13 cellular contexts compared by ENCODE assay signal in genomic region chr11:123532131-123532530, GRCh38.
A peak's percentile ranks its signal among the peaks of the same experiment; 100 is the strongest.
DNase-seq lines count a peak whose midpoint lies in the region; ATAC-seq and TF ChIP-seq lines count a peak whose summit lies in the region.
"Had no signal": no experiment of that assay in that cellular context is flagged by ENCODE, and none has a peak within 500 bp of the region (broad histone marks: within the 10 kb centered on the region; RNA-seq: fewer than 3 reads in every experiment).

No MANE protein-coding gene starts in this region.

- H2AFZ ChIP-seq in PC-3 (ENCODE audit: low read length) = no peak overlapping the region

- no peak overlapping the region for H3K4me2 ChIP-seq in PC-3 (ENCODE audit: low read length)

- TF ChIP-seq EP300 in stomach (IDR thresholded peaks at IDR 0.05) = no peak

- H3K4me1 ChIP-seq in heart left ventricle (peaks cover 0 to 50% (median 13%) of the 10 kb centered on the region in 12 donors), right cardiac atrium (ENCODE audit: control insufficient read depth, insufficient read depth, low read length) (peaks cover 2% of the 10 kb centered on the region), PC-3 (ENCODE audit: insufficient read depth, low read length) (peaks cover 22% of the 10 kb centered on the region), heart right ventricle (peaks cover 0 to 43% (median 14%) of the 10 kb centered on the region in 9 donors), stomach (no peaks in the 10 kb centered on the region)
- H3K4me1 ChIP-seq: Peyer's patch had no signal

- H3K27me3 ChIP-seq in heart left ventricle (no peaks in the 10 kb centered on the region), right cardiac atrium (ENCODE audit: control insufficient read depth, insufficient read depth) (no peaks in the 10 kb centered on the region), PC-3 (ENCODE audit: low read length) (no peaks in the 10 kb centered on the region), heart right ventricle (no peaks in the 10 kb centered on the region), stomach (no peaks in the 10 kb centered on the region)
- H3K27me3 ChIP-seq: Peyer's patch had no signal

- peaks cover 11% of the 10 kb centered on the region; the same call in 1 of the 2 replicates for H4K20me1 ChIP-seq in PC-3 (ENCODE audit: low read length)

- POLR2A ChIA-PET in PC-3 (lab: Charles Lee; ENCODE audit: unreplicated experiment) = no interaction called here

- H3K9me3 ChIP-seq in heart left ventricle (no peaks in the 10 kb centered on the region), right cardiac atrium (ENCODE audit: control insufficient read depth, low read length) (no peaks in the 10 kb centered on the region), PC-3 (ENCODE audit: low read length) (no peaks in the 10 kb centered on the region), heart right ventricle (no peaks in the 10 kb centered on the region), stomach (no peaks in the 10 kb centered on the region)
- H3K9me3 ChIP-seq: Peyer's patch had no signal

- H3K36me3 ChIP-seq in heart left ventricle = no peaks in the 10 kb centered on the region
- H3K36me3 ChIP-seq in PC-3 (ENCODE audit: low read depth, low read length) = peaks cover 4% of the 10 kb centered on the region; the same call in 1 of the 2 replicates
- no peaks in the 10 kb centered on the region for H3K36me3 ChIP-seq in heart right ventricle
- H3K36me3 ChIP-seq in stomach = no peaks in the 10 kb centered on the region
- H3K36me3 ChIP-seq: Peyer's patch had no signal

- no peak overlapping the region for H3K9ac ChIP-seq in PC-3 (ENCODE audit: low read length)

- H3K4me3 ChIP-seq in heart left ventricle = no peak overlapping the region
- H3K4me3 ChIP-seq in right cardiac atrium (ENCODE audit: low read length) = no peak overlapping the region
- H3K4me3 ChIP-seq in PC-3 (ENCODE audit: low read length) = no peak overlapping the region
- no peak overlapping the region for H3K4me3 ChIP-seq in heart right ventricle
- no peak overlapping the region for H3K4me3 ChIP-seq in stomach
- H3K4me3 ChIP-seq: Peyer's patch had no signal

- intact Hi-C loops in heart left ventricle (cut with DNase I) = no loop called here
- intact Hi-C loops in right cardiac atrium (cut with DNase I) = no loop called here
- intact Hi-C loops in PC-3 (cut with micrococcal nuclease) = no loop called here
- intact Hi-C loops in heart right ventricle (cut with DNase I) = no loop called here
- intact Hi-C loops in stomach (cut with DNase I; ENCODE audit: low total_unique reads) = no loop called here

- ATAC-seq in heart left ventricle (peak; percentile 48 to 82 (median 72)), right cardiac atrium (no peak), PC-3 (no peak; the same call in 1 of the 2 replicates), heart right ventricle (peak; percentile 33 to 78 (median 66))

- TF ChIP-seq POLR2A in heart left ventricle (IDR thresholded peaks at IDR 0.05) (no peak), stomach (IDR thresholded peaks at IDR 0.05) (no peak)

- H3K79me2 ChIP-seq in PC-3 (ENCODE audit: low read length) = peaks cover 27% of the 10 kb centered on the region; the same call in 1 of the 2 replicates

- H3F3A ChIP-seq in PC-3 (ENCODE audit: low read length, unreplicated experiment) = peaks cover 7% of the 10 kb centered on the region

- H3K9me2 ChIP-seq in PC-3 (replicated peaks; ENCODE audit: low read length) = no peaks in the 10 kb centered on the region

- CTCF ChIA-PET in PC-3 (lab: Charles Lee) = no interaction called here

- BruUV-seq in PC-3 (replicated peaks; lab: Mats Ljungman, UMichigan) = no TSS peak

- WGBS in heart left ventricle, 4 donors = 64 to 75% (median 70%) methylated on average over 4 of the region's 4 CpGs
- WGBS in right cardiac atrium = 81% methylated on average over 4 of the region's 4 CpGs
- 69 to 70% methylated on average over 4 of the region's 4 CpGs for WGBS in heart right ventricle, 2 donors
- 83 to 94% (median 87%) methylated on average over 4 of the region's 4 CpGs for WGBS in stomach, 5 donors

- DNase-seq in heart left ventricle = peak in 2 of 5 donors; percentile 22 to 52
- DNase-seq in right cardiac atrium = no peak
- DNase-seq in PC-3 = peak; percentile 45
- no peak for DNase-seq in heart right ventricle
- no peak for DNase-seq in NCI-H2171 (lab: John Stamatoyannopoulos, UW)
- DNase-seq in middle frontal gyrus (ENCODE audit: extremely low spot score, low spot score) = no peak
- no peak for DNase-seq in pons (ENCODE audit: low spot score)
- DNase-seq in stomach = no peak
- DNase-seq: C1 segment of cervical spinal cord, DMS153, NCI-H446, NCI-H82, Peyer's patch had no signal

- TF ChIP-seq CTCF in heart left ventricle (IDR thresholded peaks at IDR 0.05) (no peak), PC-3 (conservative IDR thresholded peaks at IDR 0.05; ENCODE audit: low read depth, low read length) (no peak), heart right ventricle (IDR thresholded peaks at IDR 0.05) (no peak), stomach (IDR thresholded peaks at IDR 0.05) (no peak)

- peak overlapping the region in 4 of 12 donors; percentile 18 to 61 (median 34) for H3K27ac ChIP-seq in heart left ventricle
- H3K27ac ChIP-seq in right cardiac atrium (ENCODE audit: low read length) = no peak overlapping the region
- H3K27ac ChIP-seq in PC-3 (ENCODE audit: low read length) = no peak overlapping the region; the same call in 1 of the 2 replicates
- peak overlapping the region in 3 of 10 donors; percentile 12 to 28 (median 27) for H3K27ac ChIP-seq in heart right ventricle
- H3K27ac ChIP-seq in stomach = no peak overlapping the region
- H3K27ac ChIP-seq: Peyer's patch had no signal

Comparison
In these comparisons a context has a peak if more than half of its experiments do, and no peak if none do; other contexts are left out.
1. ATAC-seq: peak in heart left ventricle (4 of 4) and heart right ventricle (8 of 8); none in right cardiac atrium (0 of 2) and PC-3 (single experiment).